27 cellular contexts compared by ENCODE assay signal in the genomic region with DNA sequence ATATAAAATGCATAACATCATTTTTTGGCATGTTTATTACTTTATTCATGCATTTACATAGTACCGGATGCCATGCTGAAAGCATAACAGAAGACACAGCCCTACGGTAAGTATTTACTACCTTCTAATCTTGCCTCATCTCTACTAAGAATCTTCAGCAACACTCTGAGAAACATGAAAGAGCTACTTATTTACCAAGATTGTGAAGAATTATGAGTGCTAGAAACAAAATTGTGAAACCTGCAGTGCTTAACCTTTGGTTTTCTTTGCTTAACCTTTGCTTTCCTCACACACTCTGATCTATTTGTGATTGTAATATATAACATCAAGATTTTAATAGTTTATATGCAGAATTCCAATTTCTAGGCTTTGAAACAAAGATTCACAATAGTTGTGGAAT.
"Had no signal": no experiment of that assay in that cellular context is flagged by ENCODE, and none has a peak within 500 bp of the region (broad histone marks: within the 10 kb centered on the region; RNA-seq: fewer than 3 reads in every experiment).

No MANE protein-coding gene starts in this region.

- H3K4me2 ChIP-seq: neural progenitor cell had no signal

- H3K4me1 ChIP-seq: breast epithelium, neural progenitor cell had no signal

- FAIRE-seq: astrocyte, colon, islet of Langerhans had no signal

- H3K27me3 Mint-ChIP-seq: activated B cell treated with CpG ODN at 0.5 μM for 24 hours; activated CD8-positive, alpha-beta memory T cell treated with anti-CD3 and anti-CD28 coated beads, Interleukin-2, amount 10 ng/mL, durations not matched to agents 7 days and 5 days; activated naive CD8-positive, alpha-beta T cell; central memory CD8-positive, alpha-beta T cell; naive thymus-derived CD8-positive, alpha-beta T cell had no signal

- H3K9ac ChIP-seq: neural progenitor cell had no signal

- H2AFZ ChIP-seq: neural progenitor cell had no signal

- H3K27ac Mint-ChIP-seq: activated B cell treated with CpG ODN at 0.5 μM for 24 hours; activated CD8-positive, alpha-beta memory T cell treated with anti-CD3 and anti-CD28 coated beads, Interleukin-2, amount 10 ng/mL, durations not matched to agents 7 days and 5 days; activated naive CD8-positive, alpha-beta T cell; activated T-helper 2 cell treated with anti-CD3 and anti-CD28 coated beads, Interferon-gamma antibody, Interleukin-2, Interleukin-4, amounts not matched to agents 10 μg/mL and 5 μg/mL and 100 μg/mL, durations not matched to agents 14 hours and 24 hours and 36 hours; mesothelial cell of epicardium; neural progenitor cell; T-helper 1 cell treated with Interleukin-12 subunit alpha and Interleukin-12 subunit beta and Interleukin-4 antibody, amounts not matched to agents 30 μg/mL and 1 μg/mL, for 36 hours had no signal

- H3K9me3 ChIP-seq: adrenal gland, breast epithelium, esophagus muscularis mucosa, gastroesophageal sphincter, upper lobe of left lung had no signal

- H3K27ac ChIP-seq: adrenal gland, breast epithelium, esophagus muscularis mucosa, neural progenitor cell, upper lobe of left lung had no signal

- DNase-seq: activated B cell treated with CpG ODN at 0.5 μM for 24 hours; activated CD4-positive, alpha-beta T cell treated with anti-CD3 and anti-CD28 coated beads for 4 hours; activated CD4-positive, alpha-beta T cell treated with anti-CD3 and anti-CD28 coated beads, Interleukin-2, amount 50 U/mL, for 48 hours; activated CD8-positive, alpha-beta memory T cell treated with anti-CD3 and anti-CD28 coated beads, Interleukin-2, amount 10 ng/mL, durations not matched to agents 7 days and 5 days; activated naive CD4-positive, alpha-beta T cell; adrenal gland; head of caudate nucleus; hypothalamus; left cardiac atrium; naive thymus-derived CD8-positive, alpha-beta T cell; retina; stimulated activated CD4-positive, alpha-beta T cell treated with anti-CD3 and anti-CD28 coated beads, Interleukin-4, amount 100 ng/mL, for 1 hour; stimulated activated naive CD4-positive, alpha-beta T cell treated with Interleukin-2 at 50 U/mL for 16 hours; upper lobe of left lung had no signal

- H3K27me3 ChIP-seq: adrenal gland, breast epithelium, esophagus muscularis mucosa, gastroesophageal sphincter, upper lobe of left lung had no signal

- H3K36me3 ChIP-seq: breast epithelium had no signal

- H3K9me3 Mint-ChIP-seq: activated B cell treated with CpG ODN at 0.5 μM for 24 hours; activated T-helper 2 cell treated with anti-CD3 and anti-CD28 coated beads, Interferon-gamma antibody, Interleukin-2, Interleukin-4, amounts not matched to agents 10 μg/mL and 5 μg/mL and 100 μg/mL, durations not matched to agents 14 hours and 24 hours and 36 hours; central memory CD8-positive, alpha-beta T cell; mesothelial cell of epicardium; naive thymus-derived CD8-positive, alpha-beta T cell; neural progenitor cell; T-helper 1 cell treated with Interleukin-12 subunit alpha and Interleukin-12 subunit beta and Interleukin-4 antibody, amounts not matched to agents 30 μg/mL and 1 μg/mL, for 36 hours had no signal

- ATAC-seq: activated CD8-positive, alpha-beta memory T cell treated with anti-CD3 and anti-CD28 coated beads, Interleukin-2, amount 10 ng/mL, durations not matched to agents 7 days and 5 days; gastroesophageal sphincter; left cardiac atrium; naive thymus-derived CD8-positive, alpha-beta T cell had no signal

- H3K4me3 ChIP-seq: adrenal gland, breast epithelium, esophagus muscularis mucosa, gastroesophageal sphincter, lung, neural progenitor cell, upper lobe of left lung had no signal

- H3K4me3 Mint-ChIP-seq: activated B cell treated with CpG ODN at 0.5 μM for 24 hours; activated CD8-positive, alpha-beta memory T cell treated with anti-CD3 and anti-CD28 coated beads, Interleukin-2, amount 10 ng/mL, durations not matched to agents 7 days and 5 days; activated naive CD8-positive, alpha-beta T cell; central memory CD8-positive, alpha-beta T cell; mesothelial cell of epicardium; naive thymus-derived CD8-positive, alpha-beta T cell; neural progenitor cell; T-helper 1 cell treated with Interleukin-12 subunit alpha and Interleukin-12 subunit beta and Interleukin-4 antibody, amounts not matched to agents 30 μg/mL and 1 μg/mL, for 36 hours had no signal
